In genomic region chr7:20189852-20190251, GRCh38 we compare ENCODE assay signal across 29 cellular contexts. TPM values are rescaled to one million over a fixed set of nuclear protein-coding genes. Genes with fewer than 3 reads are reported as not detected.
"Had no signal": no experiment of that assay in that cellular context is flagged by ENCODE, and none has a peak within 500 bp of the region (broad histone marks: within the 10 kb centered on the region; RNA-seq: fewer than 3 reads in every experiment).

No MANE protein-coding gene starts in this region.

- H2AFZ ChIP-seq: hepatocyte, neural progenitor cell, parathyroid adenoma had no signal

- H3K4me3 ChIP-seq: gastrocnemius medialis, hepatocyte, left lung, neural progenitor cell, smooth muscle cell, stomach, tibial artery had no signal

- DNase-seq: effector CD8-positive, alpha-beta T cell; endodermal cell; foreskin fibroblast; gastrocnemius medialis; head of caudate nucleus; kidney; left lung; mesendoderm; midbrain; naive thymus-derived CD4-positive, alpha-beta T cell; stimulated activated CD4-positive, alpha-beta T cell treated with anti-CD3 and anti-CD28 coated beads, Interleukin-12 subunit alpha, Interleukin-12 subunit beta, amount 100 ng/mL, for 4 hours; stimulated activated CD4-positive, alpha-beta T cell treated with anti-CD3 and anti-CD28 coated beads, Interleukin-1b, Interleukin-23, amount 100 ng/mL, for 48 hours; stimulated activated CD4-positive, alpha-beta T cell treated with anti-CD3 and anti-CD28 coated beads, Interleukin-4, amount 100 ng/mL, for 1 hour; stimulated activated CD8-positive, alpha-beta memory T cell treated with anti-CD3 and anti-CD28 coated beads, Interleukin-4, amount 100 ng/mL, for 48 hours; stimulated activated naive CD4-positive, alpha-beta T cell treated with Interleukin-2 at 50 U/mL for 16 hours; stomach; tibial artery had no signal

- H3K36me3 ChIP-seq: gastrocnemius medialis, left lung, neural progenitor cell, stomach, tibial artery had no signal

- H3K9ac ChIP-seq: neural progenitor cell, parathyroid adenoma had no signal

- H3K4me1 Mint-ChIP-seq: nephron, neural progenitor cell had no signal

- FAIRE-seq: kidney, urothelium cell line had no signal

- H3K4me3 Mint-ChIP-seq: endodermal cell; naive thymus-derived CD4-positive, alpha-beta T cell; nephron; neural progenitor cell; type B pancreatic cell had no signal

- H3K27ac ChIP-seq: epithelial cell of prostate, gastrocnemius medialis, hepatocyte, left lung, neural progenitor cell, parathyroid adenoma, stomach, tibial artery had no signal

- H3K9me3 Mint-ChIP-seq: type B pancreatic cell had no signal

- ATAC-seq: esophagus mucosa; gastrocnemius medialis; naive thymus-derived CD4-positive, alpha-beta T cell; sciatic nerve had no signal

- H3K27ac Mint-ChIP-seq: endodermal cell; naive thymus-derived CD4-positive, alpha-beta T cell; nephron; neural progenitor cell; progenitor cell of endocrine pancreas; type B pancreatic cell had no signal

- H3K4me2 ChIP-seq: hepatocyte, neural progenitor cell, smooth muscle cell had no signal

- H3K9me3 ChIP-seq: gastrocnemius medialis had no signal

- H3K79me2 ChIP-seq: parathyroid adenoma had no signal

- H3K4me1 ChIP-seq: gastrocnemius medialis, neural progenitor cell, parathyroid adenoma, tibial artery had no signal

- H3K36me3 Mint-ChIP-seq: neural progenitor cell had no signal

- H3K27me3 Mint-ChIP-seq: naive thymus-derived CD4-positive, alpha-beta T cell; progenitor cell of endocrine pancreas; type B pancreatic cell had no signal

- H3K27me3 ChIP-seq: gastrocnemius medialis, hepatocyte, left lung, neural progenitor cell, stomach, tibial artery had no signal

RNA-seq across cellular contexts. Expression of gene MACC1, which starts 27.3 kb away (rescaled TPM):
- total RNA-seq: gastrocnemius medialis, glomerular endothelial cell had no signal
